Comparison of ENCODE assay signal across 15 cellular contexts in the genomic region with DNA sequence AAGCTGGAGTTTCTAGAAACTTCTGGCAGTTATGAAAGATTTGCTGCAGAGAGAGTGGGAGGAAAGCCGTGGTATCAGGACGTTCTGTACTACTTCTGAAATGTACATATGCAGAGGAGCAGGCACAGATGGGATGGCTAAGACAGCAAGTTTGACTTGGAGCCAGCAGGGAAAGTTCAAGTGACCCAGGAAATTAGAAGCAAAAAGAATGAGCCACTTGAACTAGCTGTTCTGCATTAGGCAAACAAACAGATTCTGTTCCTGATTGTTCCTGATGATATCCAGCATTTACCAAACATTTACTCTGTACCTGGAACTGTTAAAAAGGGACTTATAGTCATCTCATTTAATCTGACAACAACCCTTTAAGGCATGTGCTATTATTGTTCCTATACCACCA. TPM values are rescaled to one million over a fixed set of nuclear protein-coding genes. Genes with fewer than 3 reads are reported as not detected.
DNase-seq lines count a peak whose midpoint lies in the region; ATAC-seq and TF ChIP-seq lines count a peak whose summit lies in the region.
"Had no signal": no experiment of that assay in that cellular context is flagged by ENCODE, and none has a peak within 500 bp of the region (broad histone marks: within the 10 kb centered on the region; RNA-seq: fewer than 3 reads in every experiment).

No MANE protein-coding gene starts in this region.

- TF ChIP-seq CTCF in choroid plexus epithelial cell (conservative IDR thresholded peaks at IDR 0.05; ENCODE audit: low read depth, low read length) (no peak), lower lobe of right lung (IDR thresholded peaks at IDR 0.05) (no peak), tibial artery (IDR thresholded peaks at IDR 0.05) (no peak)

- peak; percentile 89 for ATAC-seq in lower lobe of right lung
- no peak for ATAC-seq in esophagus mucosa
- ATAC-seq: WTC11 had no signal

- no peaks in the 10 kb centered on the region for H3K9me3 ChIP-seq in lower lobe of right lung
- peaks cover 0 to 3% (median 0%) of the 10 kb centered on the region in 3 donors for H3K9me3 ChIP-seq in tibial artery

- H3K27me3 ChIP-seq in lower lobe of right lung (ENCODE audit: low read depth): no peaks in the 10 kb centered on the region
- H3K27me3 ChIP-seq in tibial artery: no peaks in the 10 kb centered on the region

- intact Hi-C loops in lower lobe of right lung (cut with DNase I): no loop called here
- intact Hi-C loops in tibial artery (cut with DNase I; ENCODE audit: low total_unique reads): no loop called here

- DNase-seq in NCI-H510A treated with DMSO at 0.1 percent for 48 hours (lab: John Stamatoyannopoulos, UW) (peak; percentile 52), choroid plexus epithelial cell (ENCODE audit: low read depth) (peak; percentile 65), lower lobe of right lung (no peak), tibial artery (peak in 1 of 2 donors; percentile 29), MV-4-11 (lab: John Stamatoyannopoulos, UW) (no peak), EL (no peak)
- DNase-seq: dermis blood vessel endothelial cell, GM23248, NCI-H1092, NCI-H82 had no signal

- H3K36me3 ChIP-seq in lower lobe of right lung (no peaks in the 10 kb centered on the region), tibial artery (no peaks in the 10 kb centered on the region)

- peaks cover 18% of the 10 kb centered on the region for H3K4me1 ChIP-seq in lower lobe of right lung
- peaks cover 0 to 11% (median 5%) of the 10 kb centered on the region in 4 donors for H3K4me1 ChIP-seq in tibial artery

- H3K27ac ChIP-seq in lower lobe of right lung (peak overlapping the region; percentile 57), tibial artery (peak overlapping the region; percentile 4 to 22)
- H3K27ac ChIP-seq: GM23248 had no signal

- no peak overlapping the region for H3K4me3 ChIP-seq in choroid plexus epithelial cell (ENCODE audit: low read depth, low read length)
- H3K4me3 ChIP-seq in lower lobe of right lung: no peak overlapping the region
- H3K4me3 ChIP-seq in tibial artery: no peak overlapping the region
- H3K4me3 ChIP-seq: GM23248 had no signal

RNA-seq across cellular contexts. Expression of a gene that starts 41.4 kb away (rescaled TPM):
- total RNA-seq in lower lobe of right lung (not detected), esophagus mucosa (9.0 TPM)
- total RNA-seq: frontal cortex, GM23248, osteocyte, SK-MEL-5, WTC11 had no signal

Comparison
In these comparisons a context has a peak if more than half of its experiments do, and no peak if none do; other contexts are left out.
1. DNase-seq: peak in NCI-H510A treated with DMSO at 0.1 percent for 48 hours (single experiment) and choroid plexus epithelial cell (single experiment); none in lower lobe of right lung (single experiment), MV-4-11 (single experiment) and EL (single experiment).